In genomic region chr6:81776219-81776618, GRCh38 we compare ENCODE assay signal across 1 cellular context. TPM values are rescaled to one million over a fixed set of nuclear protein-coding genes. Genes with fewer than 3 reads are reported as not detected.
"Had no signal": no experiment of that assay in that cellular context is flagged by ENCODE, and none has a peak within 500 bp of the region (broad histone marks: within the 10 kb centered on the region; RNA-seq: fewer than 3 reads in every experiment).

No MANE protein-coding gene starts in this region.

RNA-seq across cellular contexts. Expression of gene TENT5A, which starts 23.7 kb away (rescaled TPM):
- total RNA-seq: OCI-LY7 had no signal
